ENCODE assay signal across 31 cellular contexts in the genomic region with DNA sequence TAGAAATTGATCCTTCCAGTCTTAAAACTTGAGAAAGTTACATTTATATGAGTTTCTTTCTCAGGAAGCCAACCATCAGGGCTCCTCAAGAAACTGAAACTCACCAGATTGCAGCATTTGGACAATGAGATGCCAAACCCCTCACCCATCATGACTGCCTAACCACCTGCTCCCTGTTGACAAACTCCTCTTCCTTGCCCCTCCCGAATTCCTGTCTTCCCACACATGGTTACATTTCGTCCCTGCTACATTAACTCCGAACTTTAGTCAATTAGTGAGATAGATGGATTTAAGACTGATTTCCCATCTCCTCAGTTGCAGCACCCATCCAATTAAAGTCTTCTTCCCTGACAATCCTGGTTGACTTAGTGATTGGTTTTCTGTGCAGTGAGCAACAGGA.
"Had no signal": no experiment of that assay in that cellular context is flagged by ENCODE, and none has a peak within 500 bp of the region (broad histone marks: within the 10 kb centered on the region; RNA-seq: fewer than 3 reads in every experiment).

No MANE protein-coding gene starts in this region.

- H3K4me1 Mint-ChIP-seq: activated CD4-positive, alpha-beta T cell treated with anti-CD3 and anti-CD28 coated beads, Interleukin-2, amount 10 ng/mL, durations not matched to agents 24 days and 14 days; activated naive CD8-positive, alpha-beta T cell treated with anti-CD3 and anti-CD28 coated beads for 36 hours; brain; natural killer cell; stimulated activated effector memory CD8-positive, alpha-beta T cell treated with anti-CD3 and anti-CD28 coated beads, Interleukin-12 subunit alpha, Interleukin-12 subunit beta, amount 100 ng/mL, for 72 hours had no signal

- H3K27ac ChIP-seq: adrenal gland, cardiac muscle cell, coronary artery, heart left ventricle, left ventricle myocardium inferior, right lobe of liver, skin epidermis, thoracic aorta, upper lobe of left lung, vagina had no signal

- H3K27me3 ChIP-seq: adrenal gland, cardiac muscle cell, heart left ventricle, right lobe of liver, upper lobe of left lung, vagina had no signal

- ATAC-seq: effector memory CD8-positive, alpha-beta T cell; heart left ventricle; natural killer cell; stimulated activated effector memory CD8-positive, alpha-beta T cell treated with anti-CD3 and anti-CD28 coated beads, Interleukin-12 subunit alpha, Interleukin-12 subunit beta, amount 100 ng/mL, for 72 hours had no signal

- H3K27ac Mint-ChIP-seq: activated CD4-positive, alpha-beta memory T cell treated with anti-CD3 and anti-CD28 coated beads for 36 hours; activated CD4-positive, alpha-beta T cell treated with anti-CD3 and anti-CD28 coated beads, Interleukin-2, amount 10 ng/mL, durations not matched to agents 24 days and 14 days; activated naive CD4-positive, alpha-beta T cell treated with anti-CD3 and anti-CD28 coated beads for 36 hours; activated naive CD8-positive, alpha-beta T cell treated with anti-CD3 and anti-CD28 coated beads for 36 hours; activated T-helper 1 cell treated with anti-CD3 and anti-CD28 coated beads, Interleukin-12 subunit alpha, Interleukin-12 subunit beta, Interleukin-2, Interleukin-4 antibody, amounts not matched to agents 30 ng/mL and 10 ng/mL and 1 ng/mL, durations not matched to agents 14 hours and 24 hours and 36 hours; brain; effector memory CD8-positive, alpha-beta T cell; mesothelial cell of epicardium; natural killer cell; stimulated activated effector memory CD8-positive, alpha-beta T cell treated with anti-CD3 and anti-CD28 coated beads, Interleukin-12 subunit alpha, Interleukin-12 subunit beta, amount 100 ng/mL, for 72 hours; stimulated activated naive CD8-positive, alpha-beta T cell treated with anti-CD3 and anti-CD28 coated beads, Interleukin-15, Interleukin-2, amounts not matched to agents 100 ng/mL and 50 ng/mL, for 24 hours had no signal

- H3K4me3 Mint-ChIP-seq: activated CD4-positive, alpha-beta memory T cell treated with anti-CD3 and anti-CD28 coated beads for 36 hours; activated CD4-positive, alpha-beta T cell treated with anti-CD3 and anti-CD28 coated beads, Interleukin-2, amount 10 ng/mL, durations not matched to agents 24 days and 14 days; activated naive CD4-positive, alpha-beta T cell treated with anti-CD3 and anti-CD28 coated beads for 36 hours; activated naive CD8-positive, alpha-beta T cell treated with anti-CD3 and anti-CD28 coated beads for 36 hours; activated T-helper 1 cell treated with anti-CD3 and anti-CD28 coated beads, Interleukin-12 subunit alpha, Interleukin-12 subunit beta, Interleukin-2, Interleukin-4 antibody, amounts not matched to agents 30 ng/mL and 10 ng/mL and 1 ng/mL, durations not matched to agents 14 hours and 24 hours and 36 hours; brain; effector memory CD8-positive, alpha-beta T cell; mesothelial cell of epicardium; natural killer cell; stimulated activated effector memory CD8-positive, alpha-beta T cell treated with anti-CD3 and anti-CD28 coated beads, Interleukin-12 subunit alpha, Interleukin-12 subunit beta, amount 100 ng/mL, for 72 hours; stimulated activated naive CD8-positive, alpha-beta T cell treated with anti-CD3 and anti-CD28 coated beads, Interleukin-15, Interleukin-2, amounts not matched to agents 100 ng/mL and 50 ng/mL, for 24 hours had no signal

- H3K9me3 Mint-ChIP-seq: activated CD4-positive, alpha-beta memory T cell treated with anti-CD3 and anti-CD28 coated beads for 36 hours; activated CD4-positive, alpha-beta T cell treated with anti-CD3 and anti-CD28 coated beads, Interleukin-2, amount 10 ng/mL, durations not matched to agents 24 days and 14 days; activated naive CD4-positive, alpha-beta T cell treated with anti-CD3 and anti-CD28 coated beads for 36 hours; activated naive CD8-positive, alpha-beta T cell treated with anti-CD3 and anti-CD28 coated beads for 36 hours; activated T-helper 1 cell treated with anti-CD3 and anti-CD28 coated beads, Interleukin-12 subunit alpha, Interleukin-12 subunit beta, Interleukin-2, Interleukin-4 antibody, amounts not matched to agents 30 ng/mL and 10 ng/mL and 1 ng/mL, durations not matched to agents 14 hours and 24 hours and 36 hours; brain; effector memory CD8-positive, alpha-beta T cell; mesothelial cell of epicardium; natural killer cell; stimulated activated effector memory CD8-positive, alpha-beta T cell treated with anti-CD3 and anti-CD28 coated beads, Interleukin-12 subunit alpha, Interleukin-12 subunit beta, amount 100 ng/mL, for 72 hours; stimulated activated naive CD8-positive, alpha-beta T cell treated with anti-CD3 and anti-CD28 coated beads, Interleukin-15, Interleukin-2, amounts not matched to agents 100 ng/mL and 50 ng/mL, for 24 hours had no signal

- DNase-seq: activated CD4-positive, alpha-beta memory T cell treated with anti-CD3 and anti-CD28 coated beads for 36 hours; activated CD4-positive, alpha-beta T cell treated with anti-CD3 and anti-CD28 coated beads, Interleukin-2, amount 10 ng/mL, durations not matched to agents 24 days and 14 days; activated CD4-positive, CD25-positive, alpha-beta regulatory T cell treated with anti-CD3 and anti-CD28 coated beads, Interleukin-2, amount 50 U/mL, for 72 hours; activated CD8-positive, alpha-beta memory T cell treated with anti-CD3 and anti-CD28 coated beads, Interleukin-2, amount 50 U/mL, for 4 hours; activated effector memory CD4-positive, alpha-beta T cell treated with anti-CD3 and anti-CD28 coated beads, Interleukin-2, amount 50 U/mL, for 16 hours; activated naive CD4-positive, alpha-beta T cell treated with anti-CD3 and anti-CD28 coated beads for 36 hours; activated naive CD8-positive, alpha-beta T cell treated with anti-CD3 and anti-CD28 coated beads for 36 hours; activated T-cell treated with anti-CD3 and anti-CD28 coated beads, Interleukin-2, amount 50 U/mL, for 1 hour; adrenal gland; aorta; cerebellar nuclear complex; effector memory CD8-positive, alpha-beta T cell; heart left ventricle; left ventricle myocardium inferior; natural killer cell; posterior cingulate gyrus; right lobe of liver; stimulated activated CD4-positive, alpha-beta T cell treated with anti-CD3 and anti-CD28 coated beads, Interleukin-12 subunit alpha, Interleukin-12 subunit beta, amount 100 ng/mL, for 4 hours; stimulated activated CD4-positive, alpha-beta T cell treated with anti-CD3 and anti-CD28 coated beads, Interleukin-4, amount 100 ng/mL, for 24 hours; T-helper 2 cell; upper lobe of left lung had no signal

- H3K4me1 ChIP-seq: upper lobe of left lung, vagina had no signal

- H3K9me3 ChIP-seq: adrenal gland, heart left ventricle, left ventricle myocardium inferior, right lobe of liver, thoracic aorta, upper lobe of left lung, vagina had no signal

- H3K36me3 Mint-ChIP-seq: activated CD4-positive, alpha-beta memory T cell treated with anti-CD3 and anti-CD28 coated beads for 36 hours; activated naive CD8-positive, alpha-beta T cell treated with anti-CD3 and anti-CD28 coated beads for 36 hours; brain; mesothelial cell of epicardium; natural killer cell; stimulated activated effector memory CD8-positive, alpha-beta T cell treated with anti-CD3 and anti-CD28 coated beads, Interleukin-12 subunit alpha, Interleukin-12 subunit beta, amount 100 ng/mL, for 72 hours had no signal

- H3K36me3 ChIP-seq: adrenal gland, cardiac muscle cell, heart left ventricle, left ventricle myocardium inferior, right lobe of liver, thoracic aorta, upper lobe of left lung, vagina had no signal

- H3K4me3 ChIP-seq: adrenal gland, cardiac muscle cell, coronary artery, heart left ventricle, left ventricle myocardium inferior, right lobe of liver, skin epidermis, thoracic aorta, upper lobe of left lung, vagina had no signal
